In the genomic region with DNA sequence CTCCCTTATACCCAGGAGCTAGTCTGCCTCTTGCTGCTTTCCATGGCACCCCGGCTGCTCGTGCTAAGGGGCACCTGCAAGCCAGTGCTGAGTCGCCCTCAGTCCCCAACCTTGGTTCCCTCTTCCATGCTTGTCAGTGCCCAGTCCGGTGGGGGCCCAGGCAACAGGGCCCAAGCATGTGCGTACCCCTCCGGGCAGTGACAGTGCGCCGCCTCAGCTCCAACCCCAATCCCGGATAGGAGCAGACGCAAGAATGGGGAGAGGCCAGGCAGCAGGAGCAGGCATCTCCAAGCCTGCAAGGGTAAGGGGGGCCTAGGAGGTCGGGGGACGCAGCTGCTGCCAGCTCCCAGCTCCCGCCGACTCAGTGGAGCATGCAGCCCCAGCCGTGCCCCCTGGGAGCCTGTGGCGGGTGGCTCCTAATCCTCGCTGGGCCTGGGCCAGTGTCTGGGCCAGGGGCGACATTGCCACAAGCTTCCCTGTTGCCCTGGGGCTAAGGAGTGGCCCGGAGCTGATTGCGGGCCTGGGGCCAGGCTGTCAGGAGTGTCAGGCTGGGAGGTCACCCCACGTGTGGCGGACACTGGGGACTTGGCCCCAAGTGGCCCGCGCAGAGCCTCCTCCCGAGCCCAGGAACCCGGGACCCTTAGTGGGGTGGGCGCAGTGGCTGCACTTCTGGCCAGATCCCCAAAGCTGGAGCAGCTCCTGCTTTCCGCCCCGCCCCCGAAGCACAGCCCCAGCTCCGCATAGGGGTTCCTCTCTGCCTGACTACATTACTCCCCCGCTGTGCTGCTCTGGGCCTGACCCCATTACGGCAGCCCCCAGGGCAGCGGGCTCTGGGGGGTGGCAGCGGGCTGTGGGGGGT, we compare ENCODE assay signal across 20 cellular contexts. TPM values are rescaled to one million over a fixed set of nuclear protein-coding genes. Genes with fewer than 3 reads are reported as not detected.
"Had no signal": no experiment of that assay in that cellular context is flagged by ENCODE, and none has a peak within 500 bp of the region (broad histone marks: within the 10 kb centered on the region; RNA-seq: fewer than 3 reads in every experiment).

No MANE protein-coding gene starts in this region.

- H3K9me3 ChIP-seq: esophagus squamous epithelium, right lobe of liver, transverse colon had no signal

- H3K27me3 ChIP-seq: esophagus squamous epithelium, right lobe of liver, transverse colon had no signal

- H3K4me1 ChIP-seq: esophagus squamous epithelium, right lobe of liver had no signal

- H3K27me3 Mint-ChIP-seq: activated CD8-positive, alpha-beta memory T cell treated with anti-CD3 and anti-CD28 coated beads, Interleukin-2, amount 10 ng/mL, durations not matched to agents 7 days and 5 days; activated naive CD8-positive, alpha-beta T cell treated with anti-CD3 and anti-CD28 coated beads for 36 hours; progenitor cell of endocrine pancreas had no signal

- ATAC-seq: activated CD8-positive, alpha-beta memory T cell treated with anti-CD3 and anti-CD28 coated beads, Interleukin-2, amount 10 ng/mL, durations not matched to agents 7 days and 5 days; activated T-cell treated with anti-CD3 and anti-CD28 coated beads, Interleukin-2, amount 50 U/mL, for 4 hours; left ventricle myocardium superior; stimulated activated memory B cell treated with anti-CD40 and anti-IgM and Interleukin-4, amounts not matched to agents 10 μg/mL and 1 μg/mL and 100 μg/mL, for 72 hours had no signal

- H3K4me3 Mint-ChIP-seq: activated CD8-positive, alpha-beta memory T cell treated with anti-CD3 and anti-CD28 coated beads, Interleukin-2, amount 10 ng/mL, durations not matched to agents 7 days and 5 days; activated naive CD8-positive, alpha-beta T cell treated with anti-CD3 and anti-CD28 coated beads for 36 hours; activated T-cell treated with anti-CD3 and anti-CD28 coated beads, Interleukin-2, amount 50 U/mL, for 4 hours; stimulated activated memory B cell treated with anti-CD40 and anti-IgM and Interleukin-4, amounts not matched to agents 10 μg/mL and 1 μg/mL and 100 μg/mL, for 72 hours; T-helper 2 cell treated with Interferon-gamma antibody and Interleukin-4, amounts not matched to agents 5 μg/mL and 100 μg/mL, for 36 hours had no signal

- H3K4me1 Mint-ChIP-seq: stimulated activated memory B cell treated with anti-CD40 and anti-IgM and Interleukin-4, amounts not matched to agents 10 μg/mL and 1 μg/mL and 100 μg/mL, for 72 hours had no signal

- H3K9me3 Mint-ChIP-seq: activated naive CD8-positive, alpha-beta T cell treated with anti-CD3 and anti-CD28 coated beads for 36 hours; activated T-cell treated with anti-CD3 and anti-CD28 coated beads, Interleukin-2, amount 50 U/mL, for 4 hours; stimulated activated memory B cell treated with anti-CD40 and anti-IgM and Interleukin-4, amounts not matched to agents 10 μg/mL and 1 μg/mL and 100 μg/mL, for 72 hours; T-helper 2 cell treated with Interferon-gamma antibody and Interleukin-4, amounts not matched to agents 5 μg/mL and 100 μg/mL, for 36 hours had no signal

- DNase-seq: activated CD4-positive, alpha-beta T cell treated with anti-CD3 and anti-CD28 coated beads, Interleukin-2, amount 50 U/mL, for 48 hours; activated CD4-positive, CD25-positive, alpha-beta regulatory T cell treated with anti-CD3 and anti-CD28 coated beads, Interleukin-2, amount 50 U/mL, for 72 hours; activated CD8-positive, alpha-beta memory T cell treated with anti-CD3 and anti-CD28 coated beads, Interleukin-2, amount 10 ng/mL, durations not matched to agents 7 days and 5 days; activated effector memory CD4-positive, alpha-beta T cell treated with anti-CD3 and anti-CD28 coated beads, Interleukin-2, amount 50 U/mL, for 16 hours; activated naive CD8-positive, alpha-beta T cell treated with anti-CD3 and anti-CD28 coated beads for 36 hours; activated T-cell treated with anti-CD3 and anti-CD28 coated beads, Interleukin-2, amount 50 U/mL, for 4 hours; anterior cingulate cortex; esophagus squamous epithelium; foreskin fibroblast; head of caudate nucleus; left ventricle myocardium superior; right lobe of liver; SW 1271; transverse colon had no signal

- H3K27ac Mint-ChIP-seq: activated CD8-positive, alpha-beta memory T cell treated with anti-CD3 and anti-CD28 coated beads, Interleukin-2, amount 10 ng/mL, durations not matched to agents 7 days and 5 days; activated naive CD8-positive, alpha-beta T cell treated with anti-CD3 and anti-CD28 coated beads for 36 hours; progenitor cell of endocrine pancreas; stimulated activated memory B cell treated with anti-CD40 and anti-IgM and Interleukin-4, amounts not matched to agents 10 μg/mL and 1 μg/mL and 100 μg/mL, for 72 hours; T-helper 2 cell treated with Interferon-gamma antibody and Interleukin-4, amounts not matched to agents 5 μg/mL and 100 μg/mL, for 36 hours had no signal

- H3K27ac ChIP-seq: esophagus squamous epithelium, right lobe of liver, transverse colon had no signal

- H3K4me3 ChIP-seq: esophagus squamous epithelium, right lobe of liver, transverse colon had no signal

RNA-seq across cellular contexts. Expression of a gene that starts 54.7 kb away (rescaled TPM):
- total RNA-seq: activated CD8-positive, alpha-beta memory T cell treated with anti-CD3 and anti-CD28 coated beads, Interleukin-2, amount 10 ng/mL, durations not matched to agents 7 days and 5 days; activated naive CD8-positive, alpha-beta T cell treated with anti-CD3 and anti-CD28 coated beads for 36 hours; activated T-cell treated with anti-CD3 and anti-CD28 coated beads, Interleukin-2, amount 50 U/mL, for 4 hours; bronchial epithelial cell; esophagus squamous epithelium; kidney epithelial cell; left ventricle myocardium superior; mesenteric fat pad; progenitor cell of endocrine pancreas; right lobe of liver had no signal
